ENCODE assay signal across 27 cellular contexts in genomic region chr5:9082996-9083395, GRCh38.
DNase-seq lines count a peak whose midpoint lies in the region; ATAC-seq, FAIRE-seq and TF ChIP-seq lines count a peak whose summit lies in the region.
"Had no signal": no experiment of that assay in that cellular context is flagged by ENCODE, and none has a peak within 500 bp of the region (broad histone marks: within the 10 kb centered on the region; RNA-seq: fewer than 3 reads in every experiment).

No MANE protein-coding gene starts in this region.

- no peak overlapping the region for H3K14ac ChIP-seq in IMR-90 (replicated peaks; ENCODE audit: low read depth, low read length)

- peak; percentile 18 for DNase-seq in IMR-90
- no peak for DNase-seq in astrocyte (ENCODE audit: low read depth)
- DNase-seq in fibroblast of the aortic adventitia (ENCODE audit: low read depth): peak; percentile 91
- DNase-seq in HuH-7.5 (ENCODE audit: low spot score): no peak
- DNase-seq in T-helper 9 cell: no peak
- DNase-seq in tibial nerve (ENCODE audit: low spot score in 2 of 2): no peak
- DNase-seq: 8988T; ACHN; BE2C; C1 segment of cervical spinal cord; CD4-positive, alpha-beta memory T cell; CD4-positive, CD25-positive, alpha-beta regulatory T cell; CD8-positive, alpha-beta memory T cell; COR-L47; DMS 273 treated with DMSO at 0.1 percent for 48 hours; DMS153; DMS53; DMS79; DND-41; EL; GDM1 had no signal

- H3K4ac ChIP-seq in IMR-90 (ENCODE audit: low read depth, low read length): no peak overlapping the region

- no peak overlapping the region for H3K27ac Mint-ChIP-seq in astrocyte (ENCODE audit: unreplicated experiment)
- H3K27ac Mint-ChIP-seq: CD14-positive monocyte; CD4-positive, alpha-beta memory T cell; CD4-positive, CD25-positive, alpha-beta regulatory T cell; CD8-positive, alpha-beta memory T cell had no signal

- no peak overlapping the region for H2BK20ac ChIP-seq in IMR-90 (ENCODE audit: low read depth, low read length)

- TF ChIP-seq CTCF in IMR-90 (conservative IDR thresholded peaks at IDR 0.05; ENCODE audit: low read depth, low read length): no peak
- no peak for TF ChIP-seq CTCF in astrocyte (IDR thresholded peaks at IDR 0.05; ENCODE audit: insufficient read depth, low read depth, low read length)
- TF ChIP-seq CTCF in fibroblast of the aortic adventitia (IDR thresholded peaks at IDR 0.05; ENCODE audit: insufficient read depth, low read length): no peak
- TF ChIP-seq CTCF in tibial nerve (IDR thresholded peaks at IDR 0.05): no peak

- intact Hi-C loops in IMR-90 (cut with micrococcal nuclease): no loop called here

- H3K79me2 ChIP-seq in astrocyte (ENCODE audit: insufficient read depth, low read length): no peaks in the 10 kb centered on the region

- H4K91ac ChIP-seq in IMR-90 (ENCODE audit: insufficient read depth, low read depth, low read length): no peak overlapping the region

- no peak overlapping the region for H3K27ac ChIP-seq in IMR-90 (ENCODE audit: insufficient read depth, low read length)
- H3K27ac ChIP-seq in astrocyte (ENCODE audit: low read depth, low read length): no peak overlapping the region
- no peak overlapping the region for H3K27ac ChIP-seq in tibial nerve
- H3K27ac ChIP-seq: BLaER1 had no signal

- H4K20me1 ChIP-seq in IMR-90 (ENCODE audit: insufficient read depth, low read length): no peaks in the 10 kb centered on the region
- H4K20me1 ChIP-seq in astrocyte (ENCODE audit: insufficient read depth, low read length): no peaks in the 10 kb centered on the region
- H4K20me1 ChIP-seq: BLaER1 had no signal

- no peak overlapping the region for H4K5ac ChIP-seq in IMR-90 (ENCODE audit: low read depth, low read length)

- no peak overlapping the region for H3K23ac ChIP-seq in IMR-90 (ENCODE audit: low read depth, low read length)

- H2BK15ac ChIP-seq in IMR-90 (ENCODE audit: low read depth, low read length): no peak overlapping the region

- no peak overlapping the region for H3K18ac ChIP-seq in IMR-90 (ENCODE audit: low read depth, low read length)

- H2BK5ac ChIP-seq in IMR-90 (ENCODE audit: low read depth, low read length, poor library complexity, severe bottlenecking): no peak overlapping the region

- H3K27me3 ChIP-seq in IMR-90 (ENCODE audit: control insufficient read depth, insufficient read depth, low read length) (no peaks in the 10 kb centered on the region), astrocyte (ENCODE audit: insufficient read depth, low read length) (no peaks in the 10 kb centered on the region), tibial nerve (no peaks in the 10 kb centered on the region)
- H3K27me3 ChIP-seq: BE2C, BLaER1 had no signal

- BruUV-seq in IMR-90 (replicated peaks; lab: Mats Ljungman, UMichigan): no TSS peak

- H3K9ac ChIP-seq in IMR-90 (ENCODE audit: low read depth, low read length) (no peak overlapping the region), astrocyte (ENCODE audit: low read length) (no peak overlapping the region)
- H3K9ac ChIP-seq: BLaER1 had no signal

- CTCF ChIA-PET in IMR-90 (lab: Yijun Ruan, JAX): no interaction called here

- H3K79me1 ChIP-seq in IMR-90 (ENCODE audit: low read depth in 1 of 2, low read length in 2 of 2): no peaks in the 10 kb centered on the region

- H3K4me2 ChIP-seq in IMR-90 (ENCODE audit: low read depth, low read length) (no peak overlapping the region), astrocyte (ENCODE audit: low read length) (no peak overlapping the region)
- H3K4me2 ChIP-seq: BLaER1 had no signal

- peaks cover 11% of the 10 kb centered on the region for H3K9me3 Mint-ChIP-seq in astrocyte (ENCODE audit: unreplicated experiment)

- no CpG with 5 or more reads among the region's 1 CpG for WGBS in IMR-90 (ENCODE audit: extremely low coverage in 2 of 2, insufficient read length in 1 of 2), 2 experiments
- WGBS in tibial nerve, 2 donors: 23 to 35% methylated on average over 1 of the region's 1 CpG

- no peaks in the 10 kb centered on the region for H3K4me1 Mint-ChIP-seq in astrocyte (ENCODE audit: low read depth, unreplicated experiment)
- H3K4me1 Mint-ChIP-seq: CD14-positive monocyte; CD4-positive, alpha-beta memory T cell; CD4-positive, CD25-positive, alpha-beta regulatory T cell; CD8-positive, alpha-beta memory T cell had no signal

- no peaks in the 10 kb centered on the region for H3K27me3 Mint-ChIP-seq in astrocyte (ENCODE audit: low read depth, unreplicated experiment)
- H3K27me3 Mint-ChIP-seq: CD4-positive, alpha-beta memory T cell; CD4-positive, CD25-positive, alpha-beta regulatory T cell; CD8-positive, alpha-beta memory T cell had no signal

- POLR2A ChIA-PET in IMR-90 (lab: Charles Lee; ENCODE audit: unreplicated experiment): no interaction called here

- TF ChIP-seq POLR2A in IMR-90 (IDR thresholded peaks at IDR 0.05; ENCODE audit: low read depth, low read length): no peak
- no peak for TF ChIP-seq POLR2A in tibial nerve (IDR thresholded peaks at IDR 0.05)

- no peak overlapping the region for H2AK9ac ChIP-seq in IMR-90 (replicated peaks; ENCODE audit: low read depth, low read length, poor library complexity)

- TF ChIP-seq RAD21 in IMR-90 (IDR thresholded peaks at IDR 0.05; ENCODE audit: low read length): no peak

- H3K9me3 ChIP-seq in IMR-90 (ENCODE audit: control insufficient read depth, insufficient read depth, low read length) (no peaks in the 10 kb centered on the region), astrocyte (ENCODE audit: insufficient read depth, low read depth, low read length) (no peaks in the 10 kb centered on the region), tibial nerve (no peaks in the 10 kb centered on the region)
- H3K9me3 ChIP-seq: BE2C had no signal

- ATAC-seq in IMR-90 (ENCODE audit: low read depth): no peak
- ATAC-seq: GM12878 had no signal

- peaks cover 1% of the 10 kb centered on the region; the same call in 1 of the 2 replicates for H3K36me3 ChIP-seq in IMR-90 (ENCODE audit: control insufficient read depth, insufficient read depth, low read length)
- no peaks in the 10 kb centered on the region for H3K36me3 ChIP-seq in astrocyte (ENCODE audit: insufficient read depth, low read length)
- H3K36me3 ChIP-seq in tibial nerve: no peaks in the 10 kb centered on the region
- H3K36me3 ChIP-seq: BE2C, BLaER1 had no signal

- no peak overlapping the region for H2BK120ac ChIP-seq in IMR-90 (ENCODE audit: low read depth, low read length)

- dilution Hi-C loops in IMR-90 (cut with HindIII; ENCODE audit: low sequenced_read_pairs, unreplicated experiment): no loop called here

- peak; percentile 13 for FAIRE-seq in astrocyte (lab: Jason Lieb, UNC)
- FAIRE-seq: A204.1, GM12878, GM12892, GM18507 had no signal

- H3K4me3 ChIP-seq in IMR-90 (ENCODE audit: insufficient read depth, low read depth, low read length) (no peak overlapping the region), astrocyte (ENCODE audit: insufficient read depth, low read depth, low read length) (no peak overlapping the region), fibroblast of the aortic adventitia (ENCODE audit: low read depth, low read length) (no peak overlapping the region), tibial nerve (no peak overlapping the region)
- H3K4me3 ChIP-seq: BLaER1, GM12878 had no signal

- H3K56ac ChIP-seq in IMR-90 (ENCODE audit: extremely low read depth, insufficient read depth, low read length): no peak overlapping the region

- H3K36me3 Mint-ChIP-seq in astrocyte (ENCODE audit: low read depth, unreplicated experiment): peaks cover 4% of the 10 kb centered on the region
- H3K36me3 Mint-ChIP-seq: CD14-positive monocyte; CD4-positive, alpha-beta memory T cell; CD4-positive, CD25-positive, alpha-beta regulatory T cell; CD8-positive, alpha-beta memory T cell had no signal

- H3K4me1 ChIP-seq in IMR-90 (ENCODE audit: control insufficient read depth, insufficient read depth, low read length) (no peaks in the 10 kb centered on the region), astrocyte (ENCODE audit: insufficient read depth, low read length) (no peaks in the 10 kb centered on the region), tibial nerve (no peaks in the 10 kb centered on the region)
- H3K4me1 ChIP-seq: BE2C, BLaER1 had no signal

- no peak overlapping the region for H3K4me3 Mint-ChIP-seq in astrocyte (ENCODE audit: unreplicated experiment)
- H3K4me3 Mint-ChIP-seq: CD14-positive monocyte; CD4-positive, alpha-beta memory T cell; CD4-positive, CD25-positive, alpha-beta regulatory T cell; CD8-positive, alpha-beta memory T cell had no signal

- TF ChIP-seq EP300 in tibial nerve (IDR thresholded peaks at IDR 0.05): no peak

- in situ Hi-C loops in IMR-90 (cut with MboI; ENCODE audit: low sequenced_read_pairs): no loop called here

- no peak overlapping the region for H2AFZ ChIP-seq in IMR-90 (replicated peaks; ENCODE audit: low read length, poor library complexity)
- no peak overlapping the region for H2AFZ ChIP-seq in astrocyte (ENCODE audit: low read depth, low read length)

- no peak overlapping the region for H4K8ac ChIP-seq in IMR-90 (ENCODE audit: low read depth in 2 of 2, low read length in 2 of 2)

- H2AK5ac ChIP-seq in IMR-90 (ENCODE audit: low read depth, low read length): no peak overlapping the region

- H3K9me1 ChIP-seq in IMR-90 (ENCODE audit: insufficient read depth, low read length): 0 out of 2 replicates have a peak, but pooled peaks cover 3% of the 10 kb centered on the region

TF ChIP-seq in IMR-90, 13 proteins besides CTCF, POLR2A, EP300 and RAD21:
- no peak for TF ChIP-seq USF2 (IDR thresholded peaks at IDR 0.05; ENCODE audit: low read depth, low read length)

Comparison
In these comparisons a context has a peak if more than half of its experiments do, and no peak if none do; other contexts are left out.
1. DNase-seq: peak in IMR-90 (single experiment) and fibroblast of the aortic adventitia (single experiment); none in astrocyte (single experiment), HuH-7.5 (single experiment), T-helper 9 cell (single experiment) and tibial nerve (0 of 2).